In genomic region chr5:71446540-71447216, GRCh38 we compare ENCODE assay signal across 8 cellular contexts. TPM values are rescaled to one million over a fixed set of nuclear protein-coding genes. Genes with fewer than 3 reads are reported as not detected.
A peak's percentile ranks its signal among the peaks of the same experiment; 100 is the strongest.
DNase-seq lines count a peak whose midpoint lies in the region; ATAC-seq and TF ChIP-seq lines count a peak whose summit lies in the region.
"Not testable (repeated sequence)": the region's sequence is repeated elsewhere in the genome, so short reads cannot be mapped to it uniquely, and the experiment has no call there.

No MANE protein-coding gene starts in this region.

- not testable (repeated sequence) for H3K9ac ChIP-seq in HUES6 (ENCODE audit: low read length); OCI-LY3 (ENCODE audit: low read length)

- H4K20me1 ChIP-seq in OCI-LY3 (ENCODE audit: insufficient read depth, low read length); hepatocyte (ENCODE audit: insufficient read depth, poor library complexity, severe bottlenecking): not testable (repeated sequence)

- H3K27ac Mint-ChIP-seq in HFFc6; activated T-cell treated with anti-CD3 and anti-CD28 coated beads, Interleukin-2, amount 50 U/mL, for 72 hours: not testable (repeated sequence)

- H3K27ac ChIP-seq in A673 (ENCODE audit: low read depth, low read length, poor library complexity, severe bottlenecking), result peak overlapping the region; percentile 75
- not testable (repeated sequence) for H3K27ac ChIP-seq in HUES6 (ENCODE audit: low read depth, low read length); OCI-LY3 (ENCODE audit: low read length); hepatocyte

- not testable (repeated sequence) for H3K79me2 ChIP-seq in OCI-LY3 (ENCODE audit: low read length); hepatocyte

- not testable (repeated sequence) for H2AFZ ChIP-seq in OCI-LY3 (ENCODE audit: low read depth, low read length); hepatocyte

- not testable (repeated sequence) for H3K27me3 Mint-ChIP-seq in HFFc6 (ENCODE audit: insufficient read depth)
- peaks cover 24% of the 10 kb centered on the region for H3K27me3 Mint-ChIP-seq in activated T-cell treated with anti-CD3 and anti-CD28 coated beads, Interleukin-2, amount 50 U/mL, for 72 hours (ENCODE audit: low read depth)

- H3K4me3 Mint-ChIP-seq in HFFc6, result peak overlapping the region; percentile 26; the same call in 1 of the 2 replicates
- H3K4me3 Mint-ChIP-seq in activated T-cell treated with anti-CD3 and anti-CD28 coated beads, Interleukin-2, amount 50 U/mL, for 72 hours, result peak overlapping the region; percentile 25 to 75

- POLR2A ChIA-PET in A673 (lab: Charles Lee; ENCODE audit: low non-redundant PET), result not testable (repeated sequence)

- H3K36me3 Mint-ChIP-seq in HFFc6 (ENCODE audit: low read depth); activated T-cell treated with anti-CD3 and anti-CD28 coated beads, Interleukin-2, amount 50 U/mL, for 72 hours (ENCODE audit: insufficient read depth in 2 of 2): not testable (repeated sequence)

- CTCF ChIA-PET in A673 (lab: Charles Lee), result not testable (repeated sequence)

- H3K9me3 Mint-ChIP-seq in HFFc6; activated T-cell treated with anti-CD3 and anti-CD28 coated beads, Interleukin-2, amount 50 U/mL, for 72 hours: not testable (repeated sequence)

- not testable (repeated sequence) for H3K9me2 ChIP-seq in hepatocyte (replicated peaks; ENCODE audit: insufficient read depth)

- 43% methylated on average over 12 of the region's 13 CpGs for WGBS in hepatocyte (ENCODE audit: low lambda C conversion rate, missing lambda C conversion rate)

- intact Hi-C loops in A673 (cut with micrococcal nuclease; ENCODE audit: unreplicated experiment), result not testable (repeated sequence)

- not testable (repeated sequence) for H3K4me1 Mint-ChIP-seq in HFFc6 (ENCODE audit: low read depth); activated T-cell treated with anti-CD3 and anti-CD28 coated beads, Interleukin-2, amount 50 U/mL, for 72 hours (ENCODE audit: low read depth)

- TF ChIP-seq CTCF in A673 (conservative IDR thresholded peaks at IDR 0.05; ENCODE audit: low read depth, low read length); OCI-LY3 (IDR thresholded peaks at IDR 0.05; ENCODE audit: low read depth, low read length); hepatocyte (IDR thresholded peaks at IDR 0.05; ENCODE audit: poor library complexity): not testable (repeated sequence)
- TF ChIP-seq CTCF in HFFc6 (IDR thresholded peaks at IDR 0.05), result 0 out of 2 replicates have a peak, but pooled peaks have one; percentile 3

- not testable (repeated sequence) for BruUV-seq in A673 (replicated peaks; lab: Mats Ljungman, UMichigan)

- not testable (repeated sequence) for H3K4me1 ChIP-seq in A673 (ENCODE audit: insufficient read depth, low read length, poor library complexity, severe bottlenecking); HUES6 (ENCODE audit: control insufficient read depth, insufficient read depth, low read length); OCI-LY3 (ENCODE audit: low read length); hepatocyte (ENCODE audit: insufficient read depth)

- DNase-seq in A673 (ENCODE audit: low spot score) (peak; percentile 22), occipital lobe (lab: John Stamatoyannopoulos, UW) (peak; percentile 2)
- not testable (repeated sequence) for DNase-seq in HFFc6; activated T-cell treated with anti-CD3 and anti-CD28 coated beads, Interleukin-2, amount 50 U/mL, for 72 hours; hepatocyte (ENCODE audit: low spot score)

- H3K4me2 ChIP-seq in OCI-LY3 (ENCODE audit: low read length), result peak overlapping the region; percentile 66
- H3K4me2 ChIP-seq in hepatocyte, result peak overlapping the region; percentile 74

- H3K9me3 ChIP-seq in A673 (ENCODE audit: low read depth, low read length, poor library complexity, severe bottlenecking); HUES6 (ENCODE audit: control insufficient read depth, insufficient read depth, low read depth, low read length); OCI-LY3 (ENCODE audit: insufficient read depth, low read length); hepatocyte (ENCODE audit: low read depth): not testable (repeated sequence)

- not testable (repeated sequence) for H3K36me3 ChIP-seq in A673 (ENCODE audit: insufficient read depth, low read length, poor library complexity, severe bottlenecking); HUES6 (ENCODE audit: control insufficient read depth, insufficient read depth, low read length); OCI-LY3 (replicated peaks; ENCODE audit: low read depth, low read length); hepatocyte (replicated peaks; ENCODE audit: insufficient read depth, low read depth)

- not testable (repeated sequence) for H3K27me3 ChIP-seq in A673 (replicated peaks; ENCODE audit: insufficient read depth, low read depth, low read length, poor library complexity); OCI-LY3 (ENCODE audit: low read depth, low read length)
- H3K27me3 ChIP-seq in HUES6 (ENCODE audit: control insufficient read depth, insufficient read depth, low read length) (peaks cover 28% of the 10 kb centered on the region), hepatocyte (peaks cover 13% of the 10 kb centered on the region)

- ATAC-seq in GM18520 (IDR thresholded peaks at IDR 0.05; ENCODE audit: unreplicated experiment), result peak; percentile 3
- peak; percentile 8 to 16 for ATAC-seq in activated T-cell treated with anti-CD3 and anti-CD28 coated beads, Interleukin-2, amount 50 U/mL, for 72 hours (replicated peaks in 1 of 2)

- peak overlapping the region; percentile 47 for H3K4me3 ChIP-seq in A673 (ENCODE audit: low read depth, low read length, poor library complexity, severe bottlenecking)
- H3K4me3 ChIP-seq in HUES6 (ENCODE audit: low read depth, low read length), result peak overlapping the region; percentile 51; the same call in 1 of the 2 replicates
- peak overlapping the region; percentile 70 for H3K4me3 ChIP-seq in OCI-LY3 (ENCODE audit: low read length)
- not testable (repeated sequence) for H3K4me3 ChIP-seq in hepatocyte

RNA-seq across cellular contexts. Expression of gene BDP1, which starts 8.8 kb away (rescaled TPM):
- total RNA-seq in A673 (2021), result 71.1 and 73.5 TPM in 2 replicates
- 10 to 100 TPM; 13.1 to 15.9 (median 14.8) TPM for total RNA-seq in HFFc6 (2021; fragmentation: NEBNext Ultra II Directional; extraction: Animal tissue kit (Norgen Biotek cat#: 25700))
- 10 to 100 TPM; 30.3 to 31.9 TPM for total RNA-seq in activated T-cell treated with anti-CD3 and anti-CD28 coated beads, Interleukin-2, amount 50 U/mL, for 72 hours
- total RNA-seq in hepatocyte, result 32.7 and 37.3 TPM in 2 replicates
- polyA plus RNA-seq in hepatocyte, result 16.1 and 19.1 TPM in 2 replicates
- 90.5 TPM for total RNA-seq in occipital lobe
